In genomic region chr17:68539536-68540469, GRCh38 we compare ENCODE assay signal across 8 cellular contexts. TPM values are rescaled to one million over a fixed set of nuclear protein-coding genes. Genes with fewer than 3 reads are reported as not detected.
DNase-seq lines count a peak whose midpoint lies in the region; ATAC-seq and TF ChIP-seq lines count a peak whose summit lies in the region.

No MANE protein-coding gene starts in this region.

- intact Hi-C loops in left lung (cut with DNase I) = loop anchor here in 1 of 2 donors (10.0 kb wide), 2 partner anchors 65 to 225 kb away; partner anchors contain the start of gene FAM20A

- ATAC-seq in GM19452 (IDR thresholded peaks at IDR 0.05; ENCODE audit: unreplicated experiment) = peak; percentile 47
- peak; percentile 61 for ATAC-seq in left lung
- no peak for ATAC-seq in HG03135 (IDR thresholded peaks at IDR 0.05; ENCODE audit: unreplicated experiment)

- DNase-seq in AG09309 (ENCODE audit: low read depth) (no peak), amniotic epithelial cell (ENCODE audit: low read depth) (peak; percentile 53), left lung (peak in 1 of 2 donors; percentile 58), GF-D8 (lab: John Stamatoyannopoulos, UW) (no peak), NCI-H446 treated with DMSO at 0.1 percent for 48 hours (lab: John Stamatoyannopoulos, UW) (no peak)
- DNase-seq in CD8-positive, alpha-beta memory T cell = no peak

- H3K36me3 Mint-ChIP-seq in CD8-positive, alpha-beta memory T cell = peaks cover 8 to 57% (median 12%) of the 10 kb centered on the region in 3 donors

- H3K36me3 ChIP-seq in left lung = peaks cover 0 to 90% of the 10 kb centered on the region in 2 donors
- H3K36me3 ChIP-seq in CD8-positive, alpha-beta memory T cell (ENCODE audit: insufficient read depth, low read length) = peaks cover 9% of the 10 kb centered on the region

- H3K4me1 ChIP-seq in left lung = peaks cover 8 to 20% of the 10 kb centered on the region in 2 donors
- no peaks in the 10 kb centered on the region for H3K4me1 ChIP-seq in CD8-positive, alpha-beta memory T cell (ENCODE audit: insufficient read depth, low read length)

- H3K4me3 ChIP-seq in AG09309 (ENCODE audit: control insufficient read depth, low read depth, low read length) = no peak overlapping the region
- no peak overlapping the region for H3K4me3 ChIP-seq in left lung
- H3K4me3 ChIP-seq in CD8-positive, alpha-beta memory T cell (ENCODE audit: low read length) = no peak overlapping the region

- CTCF ChIA-PET in CD8-positive, alpha-beta memory T cell (lab: Charles Lee) = no interaction called here

- peak overlapping the region in 4 of 8 donors; percentile 16 to 47 (median 38) for H3K27ac Mint-ChIP-seq in CD8-positive, alpha-beta memory T cell

- TF ChIP-seq CTCF in AG09309 (IDR thresholded peaks at IDR 0.05; ENCODE audit: control insufficient read depth, insufficient read depth, low read depth, low read length, missing control alignments) (peak; percentile 40), left lung (IDR thresholded peaks at IDR 0.05) (no peak)

- no peaks in the 10 kb centered on the region for H3K9me3 Mint-ChIP-seq in CD8-positive, alpha-beta memory T cell

- no peaks in the 10 kb centered on the region for H3K27me3 Mint-ChIP-seq in CD8-positive, alpha-beta memory T cell

- H3K4me3 Mint-ChIP-seq in CD8-positive, alpha-beta memory T cell = no peak overlapping the region

- peak overlapping the region; percentile 20 to 26 for H3K27ac ChIP-seq in left lung
- no peak overlapping the region for H3K27ac ChIP-seq in CD8-positive, alpha-beta memory T cell (ENCODE audit: low read depth, low read length)

- H3K27me3 ChIP-seq in left lung = no peaks in the 10 kb centered on the region
- no peaks in the 10 kb centered on the region for H3K27me3 ChIP-seq in CD8-positive, alpha-beta memory T cell (ENCODE audit: insufficient read depth, low read length, poor library complexity, severe bottlenecking)

- no peaks in the 10 kb centered on the region for H3K4me1 Mint-ChIP-seq in CD8-positive, alpha-beta memory T cell

- POLR2A ChIA-PET in CD8-positive, alpha-beta memory T cell (lab: Charles Lee) = interaction anchor here (0.7 kb wide), 1 partner anchor 15 kb away, joined by 3 read pairs; no protein-coding TSS in a partner anchor

- H3K9me3 ChIP-seq in left lung = no peaks in the 10 kb centered on the region
- no peaks in the 10 kb centered on the region for H3K9me3 ChIP-seq in CD8-positive, alpha-beta memory T cell (ENCODE audit: low read length)

RNA-seq across cellular contexts. Expression of gene PRKAR1A, which starts 27.6 kb away (rescaled TPM):
- total RNA-seq in left lung = 100 to 1,000 TPM; 345 to 376 TPM
- total RNA-seq in CD8-positive, alpha-beta memory T cell = 100 to 1,000 TPM; 197 to 203 TPM
- 191 TPM for polyA plus RNA-seq in CD8-positive, alpha-beta memory T cell
